ENCODE assay signal across 1 cellular context in the genomic region with DNA sequence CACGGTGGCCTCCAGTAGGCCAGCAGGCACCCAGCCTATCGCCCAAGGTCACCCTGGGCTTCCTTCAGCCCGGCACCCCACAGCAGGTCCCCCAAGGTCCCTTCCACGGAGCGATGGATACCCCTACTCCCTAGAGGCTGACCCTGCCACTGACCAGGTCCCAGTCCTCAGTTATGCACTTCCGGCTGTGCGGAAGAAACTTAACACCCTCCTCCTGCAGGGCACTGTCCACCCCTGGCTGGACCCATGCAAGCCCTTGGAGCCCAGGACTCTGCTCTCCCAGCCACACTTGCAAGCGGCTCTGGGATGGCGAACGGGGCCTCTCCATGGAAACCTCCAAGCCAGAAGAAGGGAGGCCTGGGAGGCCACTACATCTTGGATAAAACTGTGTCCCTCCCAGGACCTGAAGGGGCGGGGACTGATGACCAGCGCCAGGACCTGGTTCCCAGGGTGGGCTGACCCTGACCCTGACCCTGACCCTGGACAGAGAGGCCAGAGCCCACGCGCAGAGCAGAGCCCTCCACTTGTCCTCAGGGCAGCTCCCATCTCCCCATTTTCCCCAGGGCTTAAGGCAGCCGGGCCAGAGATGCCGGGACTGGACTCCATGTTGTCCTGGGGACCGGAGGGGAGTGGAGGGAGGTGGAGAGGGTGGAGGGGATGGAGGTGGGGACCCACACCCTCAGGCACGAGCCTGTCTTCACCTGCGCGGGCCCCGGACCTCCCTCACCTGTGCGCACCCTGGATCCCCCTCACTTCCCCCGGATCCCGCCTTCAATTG.
A peak's percentile ranks its signal among the peaks of the same experiment; 100 is the strongest.
TF ChIP-seq lines count a peak whose summit lies in the region.

No MANE protein-coding gene starts in this region.

TF ChIP-seq in HepG2, 621 proteins besides CTCF, POLR2A, EP300 and RAD21 (continued from another document and continues in another):
- TF ChIP-seq, protein P1, sequence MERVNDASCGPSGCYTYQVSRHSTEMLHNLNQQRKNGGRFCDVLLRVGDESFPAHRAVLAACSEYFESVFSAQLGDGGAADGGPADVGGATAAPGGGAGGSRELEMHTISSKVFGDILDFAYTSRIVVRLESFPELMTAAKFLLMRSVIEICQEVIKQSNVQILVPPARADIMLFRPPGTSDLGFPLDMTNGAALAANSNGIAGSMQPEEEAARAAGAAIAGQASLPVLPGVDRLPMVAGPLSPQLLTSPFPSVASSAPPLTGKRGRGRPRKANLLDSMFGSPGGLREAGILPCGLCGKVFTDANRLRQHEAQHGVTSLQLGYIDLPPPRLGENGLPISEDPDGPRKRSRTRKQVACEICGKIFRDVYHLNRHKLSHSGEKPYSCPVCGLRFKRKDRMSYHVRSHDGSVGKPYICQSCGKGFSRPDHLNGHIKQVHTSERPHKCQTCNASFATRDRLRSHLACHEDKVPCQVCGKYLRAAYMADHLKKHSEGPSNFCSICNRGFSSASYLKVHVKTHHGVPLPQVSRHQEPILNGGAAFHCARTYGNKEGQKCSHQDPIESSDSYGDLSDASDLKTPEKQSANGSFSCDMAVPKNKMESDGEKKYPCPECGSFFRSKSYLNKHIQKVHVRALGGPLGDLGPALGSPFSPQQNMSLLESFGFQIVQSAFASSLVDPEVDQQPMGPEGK (CRISPR knock-in tag; IDR thresholded peaks at IDR 0.05), result 0 out of 2 replicates have a peak, but pooled peaks have one; percentile 4
- TF ChIP-seq ZSCAN21 (CRISPR knock-in tag; IDR thresholded peaks at IDR 0.05; ENCODE audit: borderline replicate concordance), result peak; percentile 44; the same call in 1 of the 2 replicates
- TF ChIP-seq, protein P2, sequence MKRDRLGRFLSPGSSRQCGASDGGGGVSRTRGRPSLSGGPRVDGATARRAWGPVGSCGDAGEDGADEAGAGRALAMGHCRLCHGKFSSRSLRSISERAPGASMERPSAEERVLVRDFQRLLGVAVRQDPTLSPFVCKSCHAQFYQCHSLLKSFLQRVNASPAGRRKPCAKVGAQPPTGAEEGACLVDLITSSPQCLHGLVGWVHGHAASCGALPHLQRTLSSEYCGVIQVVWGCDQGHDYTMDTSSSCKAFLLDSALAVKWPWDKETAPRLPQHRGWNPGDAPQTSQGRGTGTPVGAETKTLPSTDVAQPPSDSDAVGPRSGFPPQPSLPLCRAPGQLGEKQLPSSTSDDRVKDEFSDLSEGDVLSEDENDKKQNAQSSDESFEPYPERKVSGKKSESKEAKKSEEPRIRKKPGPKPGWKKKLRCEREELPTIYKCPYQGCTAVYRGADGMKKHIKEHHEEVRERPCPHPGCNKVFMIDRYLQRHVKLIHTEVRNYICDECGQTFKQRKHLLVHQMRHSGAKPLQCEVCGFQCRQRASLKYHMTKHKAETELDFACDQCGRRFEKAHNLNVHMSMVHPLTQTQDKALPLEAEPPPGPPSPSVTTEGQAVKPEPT (CRISPR knock-in tag; IDR thresholded peaks at IDR 0.05; ENCODE audit: low read depth), result peak; percentile 74; the same call in 1 of the 2 replicates
- TF ChIP-seq, protein P3, sequence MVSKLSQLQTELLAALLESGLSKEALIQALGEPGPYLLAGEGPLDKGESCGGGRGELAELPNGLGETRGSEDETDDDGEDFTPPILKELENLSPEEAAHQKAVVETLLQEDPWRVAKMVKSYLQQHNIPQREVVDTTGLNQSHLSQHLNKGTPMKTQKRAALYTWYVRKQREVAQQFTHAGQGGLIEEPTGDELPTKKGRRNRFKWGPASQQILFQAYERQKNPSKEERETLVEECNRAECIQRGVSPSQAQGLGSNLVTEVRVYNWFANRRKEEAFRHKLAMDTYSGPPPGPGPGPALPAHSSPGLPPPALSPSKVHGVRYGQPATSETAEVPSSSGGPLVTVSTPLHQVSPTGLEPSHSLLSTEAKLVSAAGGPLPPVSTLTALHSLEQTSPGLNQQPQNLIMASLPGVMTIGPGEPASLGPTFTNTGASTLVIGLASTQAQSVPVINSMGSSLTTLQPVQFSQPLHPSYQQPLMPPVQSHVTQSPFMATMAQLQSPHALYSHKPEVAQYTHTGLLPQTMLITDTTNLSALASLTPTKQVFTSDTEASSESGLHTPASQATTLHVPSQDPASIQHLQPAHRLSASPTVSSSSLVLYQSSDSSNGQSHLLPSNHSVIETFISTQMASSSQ (IDR thresholded peaks at IDR 0.05; ENCODE audit: low read depth), result no peak
- TF ChIP-seq, protein P3 (CRISPR knock-in tag; IDR thresholded peaks at IDR 0.05; ENCODE audit: borderline replicate concordance), result 0 out of 2 replicates have a peak, but pooled peaks have one; percentile 55
- no peak for TF ChIP-seq ARHGAP35 (CRISPR knock-in tag; IDR thresholded peaks at IDR 0.05; ENCODE audit: borderline replicate concordance)
- 0 out of 2 replicates have a peak, but pooled peaks have one; percentile 23 for TF ChIP-seq ZNF616 (CRISPR knock-in tag; IDR thresholded peaks at IDR 0.05; ENCODE audit: low read depth)
- peak; percentile 57 for TF ChIP-seq UBTF (CRISPR knock-in tag; IDR thresholded peaks at IDR 0.05)
- peak; percentile 81 for TF ChIP-seq NR2F6 (IDR thresholded peaks at IDR 0.05)
- peak; percentile 76 for TF ChIP-seq NR2F6 (CRISPR knock-in tag; IDR thresholded peaks at IDR 0.05)
- peak; percentile 24 for TF ChIP-seq XRCC5 (optimal IDR thresholded peaks at IDR 0.05; ENCODE audit: low read length)
- TF ChIP-seq RBM39 (IDR thresholded peaks at IDR 0.05; ENCODE audit: low read depth, low read length, poor library complexity, severe bottlenecking), result no peak
- TF ChIP-seq SOX6 (IDR thresholded peaks at IDR 0.05), result no peak
- 0 out of 2 replicates have a peak, but pooled peaks have one; percentile 19 for TF ChIP-seq SOX6 (CRISPR knock-in tag; IDR thresholded peaks at IDR 0.05)
- TF ChIP-seq, protein P4, sequence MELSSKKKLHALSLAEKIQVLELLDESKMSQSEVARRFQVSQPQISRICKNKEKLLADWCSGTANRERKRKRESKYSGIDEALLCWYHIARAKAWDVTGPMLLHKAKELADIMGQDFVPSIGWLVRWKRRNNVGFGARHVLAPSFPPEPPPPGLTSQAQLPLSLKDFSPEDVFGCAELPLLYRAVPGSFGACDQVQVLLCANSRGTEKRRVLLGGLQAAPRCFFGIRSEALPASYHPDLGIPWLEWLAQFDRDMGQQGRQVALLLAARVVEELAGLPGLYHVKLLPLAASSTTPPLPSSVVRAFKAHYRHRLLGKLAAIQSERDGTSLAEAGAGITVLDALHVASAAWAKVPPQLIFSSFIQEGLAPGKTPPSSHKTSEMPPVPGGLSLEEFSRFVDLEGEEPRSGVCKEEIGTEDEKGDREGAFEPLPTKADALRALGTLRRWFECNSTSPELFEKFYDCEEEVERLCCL (CRISPR knock-in tag; IDR thresholded peaks at IDR 0.05; ENCODE audit: borderline replicate concordance), result 0 out of 2 replicates have a peak, but pooled peaks have one; percentile 64
- 0 out of 2 replicates have a peak, but pooled peaks have one; percentile 49 for TF ChIP-seq SMAD9 (CRISPR knock-in tag; IDR thresholded peaks at IDR 0.05)
- no peak for TF ChIP-seq ZBTB46 (CRISPR knock-in tag; IDR thresholded peaks at IDR 0.05; ENCODE audit: borderline replicate concordance)
- peak; percentile 55; the same call in 1 of the 2 replicates for TF ChIP-seq JUN (CRISPR knock-in tag; IDR thresholded peaks at IDR 0.05)
- TF ChIP-seq HDAC6 (IDR thresholded peaks at IDR 0.05; ENCODE audit: low read depth, low read length), result no peak
- TF ChIP-seq GABPA (IDR thresholded peaks at IDR 0.05; ENCODE audit: low read depth, low read length), result no peak
- TF ChIP-seq GABPA (CRISPR knock-in tag; IDR thresholded peaks at IDR 0.05; ENCODE audit: low read depth), result peak; percentile 62; the same call in 1 of the 2 replicates
- TF ChIP-seq, protein P5, sequence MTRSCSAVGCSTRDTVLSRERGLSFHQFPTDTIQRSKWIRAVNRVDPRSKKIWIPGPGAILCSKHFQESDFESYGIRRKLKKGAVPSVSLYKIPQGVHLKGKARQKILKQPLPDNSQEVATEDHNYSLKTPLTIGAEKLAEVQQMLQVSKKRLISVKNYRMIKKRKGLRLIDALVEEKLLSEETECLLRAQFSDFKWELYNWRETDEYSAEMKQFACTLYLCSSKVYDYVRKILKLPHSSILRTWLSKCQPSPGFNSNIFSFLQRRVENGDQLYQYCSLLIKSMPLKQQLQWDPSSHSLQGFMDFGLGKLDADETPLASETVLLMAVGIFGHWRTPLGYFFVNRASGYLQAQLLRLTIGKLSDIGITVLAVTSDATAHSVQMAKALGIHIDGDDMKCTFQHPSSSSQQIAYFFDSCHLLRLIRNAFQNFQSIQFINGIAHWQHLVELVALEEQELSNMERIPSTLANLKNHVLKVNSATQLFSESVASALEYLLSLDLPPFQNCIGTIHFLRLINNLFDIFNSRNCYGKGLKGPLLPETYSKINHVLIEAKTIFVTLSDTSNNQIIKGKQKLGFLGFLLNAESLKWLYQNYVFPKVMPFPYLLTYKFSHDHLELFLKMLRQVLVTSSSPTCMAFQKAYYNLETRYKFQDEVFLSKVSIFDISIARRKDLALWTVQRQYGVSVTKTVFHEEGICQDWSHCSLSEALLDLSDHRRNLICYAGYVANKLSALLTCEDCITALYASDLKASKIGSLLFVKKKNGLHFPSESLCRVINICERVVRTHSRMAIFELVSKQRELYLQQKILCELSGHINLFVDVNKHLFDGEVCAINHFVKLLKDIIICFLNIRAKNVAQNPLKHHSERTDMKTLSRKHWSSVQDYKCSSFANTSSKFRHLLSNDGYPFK (CRISPR knock-in tag; IDR thresholded peaks at IDR 0.05; ENCODE audit: borderline replicate concordance), result peak; percentile 64; the same call in 1 of the 2 replicates
- TF ChIP-seq ZSCAN22 (CRISPR knock-in tag; IDR thresholded peaks at IDR 0.05), result 0 out of 2 replicates have a peak, but pooled peaks have one; percentile 28
- 0 out of 2 replicates have a peak, but pooled peaks have one; percentile 44 for TF ChIP-seq ZNF136 (CRISPR knock-in tag; IDR thresholded peaks at IDR 0.05; ENCODE audit: low read depth)
- TF ChIP-seq, protein P6, sequence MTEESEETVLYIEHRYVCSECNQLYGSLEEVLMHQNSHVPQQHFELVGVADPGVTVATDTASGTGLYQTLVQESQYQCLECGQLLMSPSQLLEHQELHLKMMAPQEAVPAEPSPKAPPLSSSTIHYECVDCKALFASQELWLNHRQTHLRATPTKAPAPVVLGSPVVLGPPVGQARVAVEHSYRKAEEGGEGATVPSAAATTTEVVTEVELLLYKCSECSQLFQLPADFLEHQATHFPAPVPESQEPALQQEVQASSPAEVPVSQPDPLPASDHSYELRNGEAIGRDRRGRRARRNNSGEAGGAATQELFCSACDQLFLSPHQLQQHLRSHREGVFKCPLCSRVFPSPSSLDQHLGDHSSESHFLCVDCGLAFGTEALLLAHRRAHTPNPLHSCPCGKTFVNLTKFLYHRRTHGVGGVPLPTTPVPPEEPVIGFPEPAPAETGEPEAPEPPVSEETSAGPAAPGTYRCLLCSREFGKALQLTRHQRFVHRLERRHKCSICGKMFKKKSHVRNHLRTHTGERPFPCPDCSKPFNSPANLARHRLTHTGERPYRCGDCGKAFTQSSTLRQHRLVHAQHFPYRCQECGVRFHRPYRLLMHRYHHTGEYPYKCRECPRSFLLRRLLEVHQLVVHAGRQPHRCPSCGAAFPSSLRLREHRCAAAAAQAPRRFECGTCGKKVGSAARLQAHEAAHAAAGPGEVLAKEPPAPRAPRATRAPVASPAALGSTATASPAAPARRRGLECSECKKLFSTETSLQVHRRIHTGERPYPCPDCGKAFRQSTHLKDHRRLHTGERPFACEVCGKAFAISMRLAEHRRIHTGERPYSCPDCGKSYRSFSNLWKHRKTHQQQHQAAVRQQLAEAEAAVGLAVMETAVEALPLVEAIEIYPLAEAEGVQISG (CRISPR knock-in tag; IDR thresholded peaks at IDR 0.05), result 0 out of 2 replicates have a peak, but pooled peaks have one; percentile 22
- no peak for TF ChIP-seq POLR2AphosphoS2 (IDR thresholded peaks at IDR 0.05; ENCODE audit: low read depth, low read length)
- 0 out of 2 replicates have a peak, but pooled peaks have one; percentile 49 for TF ChIP-seq KLF12 (CRISPR knock-in tag; IDR thresholded peaks at IDR 0.05; ENCODE audit: borderline replicate concordance)
- TF ChIP-seq, protein P7, sequence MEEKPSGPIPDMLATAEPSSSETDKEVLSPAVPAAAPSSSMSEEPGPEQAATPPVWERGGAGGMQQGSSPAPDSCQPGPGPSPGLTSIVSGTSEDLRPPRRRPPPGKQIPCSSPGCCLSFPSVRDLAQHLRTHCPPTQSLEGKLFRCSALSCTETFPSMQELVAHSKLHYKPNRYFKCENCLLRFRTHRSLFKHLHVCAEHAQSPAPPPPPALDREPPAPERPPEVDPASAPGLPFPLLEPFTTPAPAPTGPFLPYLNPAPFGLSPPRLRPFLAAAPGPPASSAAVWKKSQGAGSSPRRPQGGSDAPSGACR (CRISPR knock-in tag; IDR thresholded peaks at IDR 0.05), result peak; percentile 5; the same call in 1 of the 2 replicates
